In genomic region chr1:223334156-223334555, GRCh38 we compare ENCODE assay signal across 32 cellular contexts.
"Had no signal": no experiment of that assay in that cellular context is flagged by ENCODE, and none has a peak within 500 bp of the region (broad histone marks: within the 10 kb centered on the region; RNA-seq: fewer than 3 reads in every experiment).

No MANE protein-coding gene starts in this region.

- H3K36me3 ChIP-seq: MG63 had no signal

- H3K9me3 ChIP-seq: MG63 had no signal

- H3K4me3 ChIP-seq: MG63 had no signal

- DNase-seq: Karpas-422, MG63, MM.1S, NCI-H1048, NCI-H1092, NCI-H1092 treated with DMSO at 0.1 percent for 48 hours, NCI-H1105, NCI-H1105 treated with DMSO at 0.1 percent for 48 hours, NCI-H1417, NCI-H1417 treated with DMSO at 0.1 percent for 48 hours, NCI-H1436, NCI-H1436 treated with DMSO at 0.1 percent for 48 hours, NCI-H146, NCI-H1694, NCI-H1694 treated with DMSO at 0.1 percent for 48 hours, NCI-H187, NCI-H187 treated with DMSO at 0.1 percent for 48 hours, NCI-H1930, NCI-H2029, NCI-H2029 treated with DMSO at 0.1 percent for 48 hours, NCI-H2081, NCI-H2081 treated with DMSO at 0.1 percent for 48 hours, NCI-H2107, NCI-H2171, NCI-H2171 treated with DMSO at 0.1 percent for 48 hours, NCI-H2227 treated with DMSO at 0.1 percent for 48 hours, NCI-H226, NCI-H345, NCI-H446, NCI-H446 treated with DMSO at 0.1 percent for 48 hours, NCI-H510A, NCI-H510A treated with DMSO at 0.1 percent for 48 hours had no signal
